Comparison of ENCODE assay signal across 1 cellular context in genomic region chr5:140711794-140712193, GRCh38.
TF ChIP-seq lines count a peak whose summit lies in the region.

No MANE protein-coding gene starts in this region.

TF ChIP-seq in WTC11, 78 proteins besides CTCF, POLR2A, EP300 and RAD21 (continued from another document):
- TF ChIP-seq STAT6 (CRISPR knock-in tag; conservative IDR thresholded peaks at IDR 0.05; ENCODE audit: low read depth), result no peak
- TF ChIP-seq ZBTB43 (CRISPR knock-in tag; IDR thresholded peaks at IDR 0.05), result no peak
- TF ChIP-seq ATF2 (CRISPR knock-in tag; IDR thresholded peaks at IDR 0.05; ENCODE audit: borderline replicate concordance, low read depth), result no peak
- no peak for TF ChIP-seq ELF4 (CRISPR knock-in tag; IDR thresholded peaks at IDR 0.05; ENCODE audit: low read depth)
- no peak for TF ChIP-seq ZBTB21 (CRISPR knock-in tag; IDR thresholded peaks at IDR 0.05; ENCODE audit: borderline replicate concordance)
